Comparison of ENCODE assay signal across 1 cellular context in genomic region chr9:133969681-133970580, GRCh38.
TF ChIP-seq lines count a peak whose summit lies in the region.

No MANE protein-coding gene starts in this region.

TF ChIP-seq in IMR-90, 13 proteins besides CTCF, POLR2A, EP300 and RAD21:
- TF ChIP-seq RCOR1 (IDR thresholded peaks at IDR 0.05; ENCODE audit: insufficient replicate concordance, low read length): no peak
